Comparison of ENCODE assay signal across 8 cellular contexts in genomic region chr22:19714320-19715252, GRCh38. TPM values are rescaled to one million over a fixed set of nuclear protein-coding genes. Genes with fewer than 3 reads are reported as not detected.
DNase-seq lines count a peak whose midpoint lies in the region; ATAC-seq, FAIRE-seq and TF ChIP-seq lines count a peak whose summit lies in the region.

TSS of gene SEPTIN5 (plus strand) at chr22:19714503. CDS start at chr22:19714589, 86 bp downstream.

- no peak within 1 kb of the TSS for H2BK120ac ChIP-seq in mesendoderm (ENCODE audit: low read depth, low read length)

- WGBS in A549 (ENCODE audit: missing lambda C conversion rate) = no CpG with 5 or more reads among the region's 104 CpGs
- no CpG with 5 or more reads among the region's 104 CpGs for WGBS in mesendoderm (ENCODE audit: extremely low coverage, insufficient coverage, low lambda C conversion rate)
- WGBS in urinary bladder = 1% methylated on average over 98 of the region's 104 CpGs

- no peak within 1 kb of the TSS for H2BK15ac ChIP-seq in mesendoderm (replicated peaks; ENCODE audit: low read depth)

- peak within 1 kb of the TSS; percentile 19 to 43 for H3K9ac ChIP-seq in colonic mucosa (ENCODE audit: low read depth in 2 of 2, low read length in 2 of 2)
- H3K9ac ChIP-seq in mesendoderm (ENCODE audit: low read length) = peak within 1 kb of the TSS; percentile 67

- peak within 1 kb of the TSS; percentile 65 for H2AK5ac ChIP-seq in mesendoderm (ENCODE audit: low read length)

- H3K4me3 Mint-ChIP-seq in IgD-negative memory B cell = peak within 1 kb of the TSS; percentile 60 to 91 (median 74)

- peak within 1 kb of the TSS; percentile 88 for H3K56ac ChIP-seq in mesendoderm (ENCODE audit: low read length)

- no peak for TF ChIP-seq CTCF in A549 (IDR thresholded peaks at IDR 0.05)
- TF ChIP-seq CTCF in colonic mucosa (IDR thresholded peaks at IDR 0.05) = no peak

- CTCF ChIA-PET in A549 (lab: Yijun Ruan, JAX) = interaction anchor here (1.2 to 2.9 kb wide), 3 partner anchors 9 to 85 kb away, joined by 3 to 13 read pairs (median 6); no protein-coding TSS in a partner anchor

- DNase-seq in A549 (ENCODE audit: low read depth in 1 of 2, low spot score in 1 of 2) (no peak), colonic mucosa (no peak), mesendoderm (no peak), NCI-H345 treated with DMSO at 0.1 percent for 48 hours (lab: John Stamatoyannopoulos, UW; ENCODE audit: unreplicated experiment) (no peak), T-helper 9 cell (no peak)

- H3K18ac ChIP-seq in mesendoderm (ENCODE audit: low read length) = peak within 1 kb of the TSS; percentile 7

- intact Hi-C loops in colonic mucosa (cut with DNase I) = no loop called here

- no peaks in the 10 kb centered on the region for H3K36me3 ChIP-seq in colonic mucosa
- no peaks in the 10 kb centered on the region for H3K36me3 ChIP-seq in mesendoderm (ENCODE audit: control insufficient read depth, insufficient read depth, low read length)
- H3K36me3 ChIP-seq in urinary bladder (ENCODE audit: insufficient read depth) = no peaks in the 10 kb centered on the region

- H3K27me3 ChIP-seq in colonic mucosa (peaks cover 34% of the 10 kb centered on the region), mesendoderm (ENCODE audit: insufficient read depth, low read length, poor library complexity) (peaks cover 6% of the 10 kb centered on the region)

- H3K9me3 ChIP-seq in A549 (no peaks in the 10 kb centered on the region), colonic mucosa (no peaks in the 10 kb centered on the region)

- peak within 1 kb of the TSS in 1 of 3 donors; percentile 53 for H3K27ac Mint-ChIP-seq in IgD-negative memory B cell

- H3K4me3 ChIP-seq in A549 (peak within 1 kb of the TSS; percentile 63), colonic mucosa (peak within 1 kb of the TSS; percentile 40), mesendoderm (ENCODE audit: low read length) (peak within 1 kb of the TSS; percentile 36), urinary bladder (ENCODE audit: low read depth, low read length) (peak within 1 kb of the TSS; percentile 49)

- H3K4ac ChIP-seq in mesendoderm (ENCODE audit: low read depth, low read length) = peak within 1 kb of the TSS; percentile 25

- H3K27me3 Mint-ChIP-seq in IgD-negative memory B cell = peaks cover 32% of the 10 kb centered on the region

- no peak within 1 kb of the TSS for H4K5ac ChIP-seq in mesendoderm (ENCODE audit: low read length)

- peaks cover 0 to 5% (median 4%) of the 10 kb centered on the region in 3 donors for H3K4me1 Mint-ChIP-seq in IgD-negative memory B cell

- H4K8ac ChIP-seq in mesendoderm (ENCODE audit: low read depth, low read length) = no peak within 1 kb of the TSS

- no peaks in the 10 kb centered on the region for H3K79me2 ChIP-seq in mesendoderm (ENCODE audit: control insufficient read depth, insufficient read depth, low read length)

- POLR2A ChIA-PET in A549 (lab: Yijun Ruan, JAX) = no interaction called here

- H3K36me3 Mint-ChIP-seq in IgD-negative memory B cell = no peaks in the 10 kb centered on the region

- H2BK5ac ChIP-seq in mesendoderm (ENCODE audit: low read length) = no peak within 1 kb of the TSS

- FAIRE-seq in A549 (lab: Jason Lieb, UNC) = no peak

- peak within 1 kb of the TSS; percentile 66 for H3K23ac ChIP-seq in mesendoderm (ENCODE audit: low read length)

- no peak for TF ChIP-seq POLR2A in A549 (IDR thresholded peaks at IDR 0.05; ENCODE audit: low read length)

- no peak for TF ChIP-seq RAD21 in A549 (conservative IDR thresholded peaks at IDR 0.05 in 1 of 2, IDR thresholded peaks at IDR 0.05 in 1 of 2)

- peaks cover 0 to 1% (median 0%) of the 10 kb centered on the region in 3 donors for H3K9me3 Mint-ChIP-seq in IgD-negative memory B cell

- H3K27ac ChIP-seq in A549 (peak within 1 kb of the TSS; percentile 62 to 90), colonic mucosa (no peak within 1 kb of the TSS), mesendoderm (ENCODE audit: low read depth, low read length) (no peak within 1 kb of the TSS), urinary bladder (ENCODE audit: low read depth) (no peak within 1 kb of the TSS)

- no peaks in the 10 kb centered on the region for H3K79me1 ChIP-seq in mesendoderm (ENCODE audit: low read length)

- no peak for ATAC-seq in A549
- ATAC-seq in HG03159 (IDR thresholded peaks at IDR 0.05; ENCODE audit: unreplicated experiment) = no peak

- no peak for TF ChIP-seq EP300 in A549 (IDR thresholded peaks at IDR 0.05)

- H3K4me1 ChIP-seq in A549 (peaks cover 9% of the 10 kb centered on the region; the same call in 1 of the 3 replicates), colonic mucosa (no peaks in the 10 kb centered on the region), mesendoderm (ENCODE audit: control insufficient read depth, low read depth, low read length) (peaks cover 8% of the 10 kb centered on the region), urinary bladder (ENCODE audit: insufficient read depth) (no peaks in the 10 kb centered on the region)

- H3K4me2 ChIP-seq in A549 (peak within 1 kb of the TSS; percentile 99), mesendoderm (ENCODE audit: low read length) (peak within 1 kb of the TSS; percentile 59)

TF ChIP-seq in A549, 52 proteins besides CTCF, POLR2A, EP300 and RAD21:
- TF ChIP-seq ZC3H11A (IDR thresholded peaks at IDR 0.05) (no peak), POLR2AphosphoS2 (conservative IDR thresholded peaks at IDR 0.05; ENCODE audit: low read length) (no peak), TP53 (CRISPR knock-in tag; IDR thresholded peaks at IDR 0.05) (no peak), RFX5 (IDR thresholded peaks at IDR 0.05) (no peak), ELK1 (IDR thresholded peaks at IDR 0.05; ENCODE audit: low read depth, low read length) (no peak)

RNA-seq across cellular contexts. Expression of gene SEPTIN5, which starts in this region (rescaled TPM):
- polyA plus RNA-seq in A549 (2011; rRNA removed) = 4.6 and 5.7 TPM in 2 replicates
- polyA plus RNA-seq in A549 (2012; cell fraction: cytosol; rRNA removed) = 8.7 and 9.2 TPM in 2 replicates
- polyA plus RNA-seq in A549 (2012; cell fraction: nucleus; rRNA removed) = 26.6 and 30.3 TPM in 2 replicates
- 10.8 to 13.9 TPM (median 12.6 TPM) in 3 replicates for polyA plus RNA-seq in A549 (2017; fragmentation: RNase III; extraction: RNeasy Plus Mini Kit Qiagen cat#74134 plus additional on column Dnase treatment)
- 7.7 and 11.8 TPM in 2 replicates for polyA minus RNA-seq in A549 (2011; rRNA and poly(A)+ RNA removed)
- polyA plus RNA-seq in IgD-negative memory B cell = 0.43 TPM
- total RNA-seq in colonic mucosa = 1 to 10 TPM; 2.2 to 2.5 TPM
- 6.2 TPM for polyA plus RNA-seq in mesendoderm (2013, experiment 1 of 2)
- 5.7 TPM for polyA plus RNA-seq in mesendoderm (2013, experiment 2 of 2)
- 25.6 TPM for total RNA-seq in urinary bladder
- polyA plus RNA-seq in urinary bladder = 20.9 TPM

Comparison
In these comparisons a context has a peak if more than half of its experiments do, and no peak if none do; other contexts are left out.
1. H3K27ac ChIP-seq: peak in A549 (2 of 2); none in colonic mucosa (single experiment), mesendoderm (single experiment) and urinary bladder (single experiment).
2. Peak in every context shown above with its lines, with median percentiles within 50 percentile points of each other: H3K4me3 ChIP-seq.